ENCODE assay signal across 9 cellular contexts in the genomic region with DNA sequence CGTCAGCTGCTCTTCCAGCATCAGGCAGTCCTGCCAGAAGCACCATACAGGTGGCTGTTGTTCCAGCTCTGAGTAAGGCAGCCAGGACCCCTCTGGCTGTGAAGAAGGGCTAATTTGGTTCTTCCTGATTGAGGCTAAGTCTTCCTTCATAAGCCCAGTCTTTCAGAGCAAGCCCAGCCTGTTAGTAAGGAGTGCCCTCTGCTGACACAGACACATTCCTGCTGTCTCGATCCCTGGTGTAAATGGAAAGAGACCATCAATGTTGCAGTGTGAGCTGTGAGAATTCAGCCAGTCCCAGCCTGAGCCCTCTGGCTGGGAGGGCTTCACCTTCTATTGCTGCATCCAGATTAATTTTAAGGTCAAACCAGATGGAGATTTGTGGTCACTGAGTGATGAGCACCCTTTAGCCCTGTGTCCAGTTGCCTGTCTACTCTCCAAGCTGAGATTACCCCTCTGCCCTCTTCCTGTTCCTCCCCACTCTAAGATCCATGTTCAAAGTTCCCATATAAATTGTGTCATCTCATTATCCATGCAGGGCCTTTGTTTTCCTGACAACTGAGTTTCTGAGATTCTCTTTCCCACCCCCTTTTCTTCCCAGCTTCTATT. TPM values are rescaled to one million over a fixed set of nuclear protein-coding genes. Genes with fewer than 3 reads are reported as not detected.
DNase-seq lines count a peak whose midpoint lies in the region; ATAC-seq and TF ChIP-seq lines count a peak whose summit lies in the region.
"Had no signal": no experiment of that assay in that cellular context is flagged by ENCODE, and none has a peak within 500 bp of the region (broad histone marks: within the 10 kb centered on the region; RNA-seq: fewer than 3 reads in every experiment).

No MANE protein-coding gene starts in this region.

- no peak overlapping the region for H3K4me3 Mint-ChIP-seq in T-helper 17 cell

- peaks cover 3% of the 10 kb centered on the region for H3K4me1 Mint-ChIP-seq in T-helper 17 cell

- no peak for ATAC-seq in HG03457 (IDR thresholded peaks at IDR 0.05; ENCODE audit: unreplicated experiment)
- no peak for ATAC-seq in T-helper 17 cell
- ATAC-seq in GM21526 (IDR thresholded peaks at IDR 0.05; ENCODE audit: low FRiP score, unreplicated experiment) = no peak
- no peak for ATAC-seq in GM18505 (IDR thresholded peaks at IDR 0.05; ENCODE audit: unreplicated experiment)

- peaks cover 38% of the 10 kb centered on the region for H3K27me3 Mint-ChIP-seq in T-helper 17 cell

- DNase-seq in DMS53 (lab: John Stamatoyannopoulos, UW) (peak; percentile 77), M059J (ENCODE audit: low read depth) (peak; percentile 24), astrocyte of the hippocampus (ENCODE audit: low read depth, low spot score) (peak; percentile 53), kidney glomerular epithelial cell (lab: John Stamatoyannopoulos, UW) (peak; percentile 41), T-helper 17 cell (no peak)
- DNase-seq: upper lobe of left lung had no signal

- H3K36me3 Mint-ChIP-seq in T-helper 17 cell (ENCODE audit: low read depth) = no peaks in the 10 kb centered on the region

- no peak for TF ChIP-seq POLR2A in GM18505 (IDR thresholded peaks at IDR 0.05; ENCODE audit: borderline replicate concordance, extremely low read depth, insufficient read depth, insufficient read length)

- no peaks in the 10 kb centered on the region for H3K9me3 ChIP-seq in T-helper 17 cell (ENCODE audit: control insufficient read depth, low read length, poor library complexity, severe bottlenecking)
- H3K9me3 ChIP-seq: upper lobe of left lung had no signal

- no peak overlapping the region for H3K27ac Mint-ChIP-seq in T-helper 17 cell

RNA-seq across cellular contexts. Expression of a gene that starts 44.8 kb away (rescaled TPM):
- 58.6 and 103 TPM in 2 replicates for total RNA-seq in M059J (2014; rRNA removed; shearing (Covaris generic))
- not detected for total RNA-seq in T-helper 17 cell

Comparison
In these comparisons a context has a peak if more than half of its experiments do, and no peak if none do; other contexts are left out.
1. DNase-seq: peak in DMS53 (single experiment), M059J (single experiment), astrocyte of the hippocampus (single experiment) and kidney glomerular epithelial cell (single experiment); none in T-helper 17 cell (0 of 3).
2. RNA of a gene that starts 44.8 kb away (total RNA-seq): 58.6 to 103 TPM in M059J; not detected in T-helper 17 cell; every median in the first group is over 10 times any median in the second.